10 cellular contexts compared by ENCODE assay signal in genomic region chr5:98209418-98209817, GRCh38.
ATAC-seq and TF ChIP-seq lines count a peak whose summit lies in the region.
"Had no signal": no experiment of that assay in that cellular context is flagged by ENCODE, and none has a peak within 500 bp of the region (broad histone marks: within the 10 kb centered on the region; RNA-seq: fewer than 3 reads in every experiment).

No MANE protein-coding gene starts in this region.

- TF ChIP-seq RAD21 in neural cell (conservative IDR thresholded peaks at IDR 0.05): no peak

- no peak overlapping the region for H3K27ac ChIP-seq in neural cell (ENCODE audit: low read length)
- H3K27ac ChIP-seq: 22Rv1; A549; BLaER1; BLaER1 treated with 17β-estradiol and CSF1 and Interleukin-3, amounts not matched to agents 10 nM and 100 nM; C4-2B had no signal

- H3K4me2 ChIP-seq in neural cell (ENCODE audit: low read length): no peak overlapping the region
- H3K4me2 ChIP-seq: A549; BLaER1; BLaER1 treated with 17β-estradiol and CSF1 and Interleukin-3, amounts not matched to agents 10 nM and 100 nM had no signal

- H2AFZ ChIP-seq in neural cell (ENCODE audit: low read depth, low read length): no peak overlapping the region

- H3K79me2 ChIP-seq in neural cell (replicated peaks; ENCODE audit: insufficient read depth, low read length): no peaks in the 10 kb centered on the region

- H3K36me3 ChIP-seq in neural cell (ENCODE audit: insufficient read depth, low read length): no peaks in the 10 kb centered on the region
- H3K36me3 ChIP-seq: BE2C; BLaER1; BLaER1 treated with 17β-estradiol and CSF1 and Interleukin-3, amounts not matched to agents 10 nM and 100 nM had no signal

- no peaks in the 10 kb centered on the region for H3K27me3 ChIP-seq in neural cell (ENCODE audit: insufficient read depth, low read depth, low read length)
- H3K27me3 ChIP-seq: BE2C; BLaER1; BLaER1 treated with 17β-estradiol and CSF1 and Interleukin-3, amounts not matched to agents 10 nM and 100 nM had no signal

- no peaks in the 10 kb centered on the region for H4K20me1 ChIP-seq in neural cell (ENCODE audit: insufficient read depth)
- H4K20me1 ChIP-seq: BLaER1; BLaER1 treated with 17β-estradiol and CSF1 and Interleukin-3, amounts not matched to agents 10 nM and 100 nM had no signal

- H3K9ac ChIP-seq in neural cell (ENCODE audit: low read length): no peak overlapping the region
- H3K9ac ChIP-seq: BLaER1; BLaER1 treated with 17β-estradiol and CSF1 and Interleukin-3, amounts not matched to agents 10 nM and 100 nM had no signal

- H3K9me2 ChIP-seq in neural cell (ENCODE audit: insufficient read depth, low read length): no peaks in the 10 kb centered on the region

- H3F3A ChIP-seq in neural cell (ENCODE audit: insufficient read depth, low read length, poor library complexity, severe bottlenecking): no peaks in the 10 kb centered on the region

- no peaks in the 10 kb centered on the region for H3K9me3 ChIP-seq in neural cell (ENCODE audit: low read length)
- H3K9me3 ChIP-seq: A549; BE2C; BLaER1; BLaER1 treated with 17β-estradiol and CSF1 and Interleukin-3, amounts not matched to agents 10 nM and 100 nM; Caco-2 had no signal

- peak; percentile 86 for TF ChIP-seq EP300 in neural cell (conservative IDR thresholded peaks at IDR 0.05; ENCODE audit: poor library complexity, severe bottlenecking)

- H3K4me3 ChIP-seq in neural cell (ENCODE audit: low read length): no peak overlapping the region
- H3K4me3 ChIP-seq: A549; BLaER1; BLaER1 treated with 17β-estradiol and CSF1 and Interleukin-3, amounts not matched to agents 10 nM and 100 nM had no signal

- TF ChIP-seq CTCF in neural cell (IDR thresholded peaks at IDR 0.05; ENCODE audit: poor library complexity, severe bottlenecking): no peak

- no peak for ATAC-seq in HG02852 (IDR thresholded peaks at IDR 0.05; ENCODE audit: unreplicated experiment)
- ATAC-seq: A549; CD8-positive, alpha-beta T cell had no signal

TF ChIP-seq in neural cell, 6 proteins besides CTCF, POLR2A, EP300 and RAD21:
- TF ChIP-seq REST (IDR thresholded peaks at IDR 0.05; ENCODE audit: borderline replicate concordance) (peak; percentile 56), MXI1 (conservative IDR thresholded peaks at IDR 0.05; ENCODE audit: poor library complexity, severe bottlenecking) (no peak), POLR2AphosphoS5 (IDR thresholded peaks at IDR 0.05) (peak; percentile 37)
